ENCODE assay signal across 1 cellular context in genomic region chr9:122930933-122931850, GRCh38.
TF ChIP-seq lines count a peak whose summit lies in the region.

TSS of gene ZBTB26 (minus strand) at chr9:122931512. CDS start at chr9:122919934, 11,578 bp downstream.

TF ChIP-seq in GM12878, 131 proteins besides CTCF, POLR2A, EP300 and RAD21 (continued from another document):
- no peak for TF ChIP-seq BCL3 (IDR thresholded peaks at IDR 0.05; ENCODE audit: borderline replicate concordance, insufficient read depth, low read depth, low read length, poor library complexity, severe bottlenecking)
- TF ChIP-seq TARDBP (IDR thresholded peaks at IDR 0.05; ENCODE audit: borderline replicate concordance) = no peak; the same call in 1 of the 2 replicates
- no peak for TF ChIP-seq TCF3 (IDR thresholded peaks at IDR 0.05; ENCODE audit: borderline replicate concordance, insufficient read depth, low read depth, low read length)
- no peak for TF ChIP-seq STAT3 (IDR thresholded peaks at IDR 0.05; ENCODE audit: low read depth, low read length)
